ENCODE assay signal across 19 cellular contexts in the genomic region with DNA sequence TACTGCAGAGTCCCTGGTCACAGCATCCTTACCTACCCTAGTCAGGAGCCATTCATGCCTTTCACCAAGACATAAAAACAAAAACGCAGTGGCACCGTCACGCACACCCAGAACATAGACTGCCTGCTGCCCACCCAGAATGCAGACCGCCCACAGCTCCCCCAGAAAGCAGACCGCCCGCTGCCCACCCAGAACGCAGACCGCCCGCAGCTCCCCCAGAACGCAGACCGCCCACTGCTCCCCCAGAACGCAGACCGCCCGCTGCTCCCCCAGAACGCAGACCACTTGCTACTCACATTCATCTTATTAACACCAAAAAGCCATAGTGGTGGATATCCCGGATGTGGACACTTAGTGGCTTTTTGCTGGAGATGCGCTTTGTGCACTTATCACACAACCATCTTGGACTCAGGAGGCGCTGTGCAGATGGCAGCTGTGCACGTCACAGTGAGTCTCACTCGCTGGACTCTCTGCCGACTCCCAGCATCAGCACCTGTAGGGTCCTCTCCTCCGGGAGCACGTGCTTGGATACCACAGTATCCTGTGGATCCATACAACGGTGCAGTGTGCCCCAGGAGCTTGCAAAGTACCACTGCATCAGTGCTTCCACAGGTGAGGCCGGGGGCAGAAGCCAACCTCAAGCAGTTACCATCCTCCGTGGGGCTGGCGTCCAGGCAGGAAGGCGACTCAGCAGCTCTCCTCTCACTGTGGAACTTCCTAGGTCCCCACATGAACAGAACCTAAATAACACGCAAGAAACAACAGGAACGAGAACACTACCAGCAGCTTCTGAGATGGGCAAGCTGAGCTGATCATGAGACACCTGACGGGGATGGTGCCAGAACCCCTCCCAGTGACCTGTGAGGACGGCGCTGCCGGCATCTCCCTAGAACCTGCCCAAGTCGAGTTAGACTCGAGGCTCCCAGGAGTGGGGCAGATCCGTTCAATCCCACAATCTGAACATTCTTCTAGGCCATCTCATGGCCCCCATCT.
"Had no signal": no experiment of that assay in that cellular context is flagged by ENCODE, and none has a peak within 500 bp of the region (broad histone marks: within the 10 kb centered on the region; RNA-seq: fewer than 3 reads in every experiment).

No MANE protein-coding gene starts in this region.

- ATAC-seq: activated T-helper 17 cell treated with anti-CD3 and anti-CD28 coated beads, Interleukin-2, amount 50 U/mL, for 72 hours; foreskin keratinocyte; WTC11 had no signal

- H3K4me3 ChIP-seq: cardiac muscle cell, left ventricle myocardium inferior, upper lobe of left lung had no signal

- H3K9me3 ChIP-seq: left ventricle myocardium inferior, upper lobe of left lung had no signal

- H3K36me3 ChIP-seq: cardiac muscle cell, left ventricle myocardium inferior, upper lobe of left lung had no signal

- H3K4me1 ChIP-seq: foreskin keratinocyte, upper lobe of left lung had no signal

- H3K27me3 ChIP-seq: cardiac muscle cell, foreskin keratinocyte, upper lobe of left lung had no signal

- DNase-seq: activated CD8-positive, alpha-beta memory T cell treated with anti-CD3 and anti-CD28 coated beads for 24 hours; activated CD8-positive, alpha-beta memory T cell treated with anti-CD3 and anti-CD28 coated beads, Interleukin-2, amount 50 U/mL, for 4 hours; activated naive CD4-positive, alpha-beta T cell treated with Interleukin-2 at 50 U/mL for 16 hours; activated naive CD8-positive, alpha-beta T cell treated with anti-CD3 and anti-CD28 coated beads for 36 hours; activated T-cell treated with anti-CD3 and anti-CD28 coated beads, Interleukin-2, amount 50 U/mL, for 24 hours; dermis blood vessel endothelial cell; effector memory CD4-positive, alpha-beta T cell; foreskin keratinocyte; immature natural killer cell; left ventricle myocardium inferior; nephron progenitor cell; occipital lobe; stimulated activated CD4-positive, alpha-beta T cell treated with anti-CD3 and anti-CD28 coated beads, Interleukin-4, amount 100 ng/mL, for 1 hour; stimulated activated naive CD4-positive, alpha-beta T cell; T1000 had no signal

- H3K27ac ChIP-seq: cardiac muscle cell, foreskin keratinocyte, left ventricle myocardium inferior, upper lobe of left lung had no signal
